ENCODE assay signal across 8 cellular contexts in the genomic region with DNA sequence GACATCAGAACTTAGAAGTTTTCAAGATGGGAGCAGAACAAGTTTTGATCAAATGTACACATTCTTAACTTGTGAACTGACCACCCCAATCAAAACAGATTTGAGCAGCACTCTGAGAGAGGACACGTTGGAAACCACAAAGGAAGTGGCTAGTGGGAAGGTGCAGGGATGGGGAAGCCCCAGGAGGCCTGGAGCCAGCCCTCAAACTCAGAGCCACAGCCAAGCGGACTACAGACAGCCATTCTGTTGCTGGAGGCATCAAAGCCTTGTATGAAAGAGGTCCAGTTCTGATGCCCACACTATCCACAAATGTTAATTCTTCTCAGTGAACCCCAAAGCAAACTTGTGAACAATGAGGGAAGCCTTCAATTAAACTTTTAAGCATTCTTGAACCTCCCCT.
DNase-seq lines count a peak whose midpoint lies in the region; ATAC-seq and TF ChIP-seq lines count a peak whose summit lies in the region.
"Had no signal": no experiment of that assay in that cellular context is flagged by ENCODE, and none has a peak within 500 bp of the region (broad histone marks: within the 10 kb centered on the region; RNA-seq: fewer than 3 reads in every experiment).

No MANE protein-coding gene starts in this region.

- ATAC-seq in HG03432 (IDR thresholded peaks at IDR 0.05; ENCODE audit: unreplicated experiment) (peak; percentile 62), HG02885 (IDR thresholded peaks at IDR 0.05; ENCODE audit: poor library complexity, unreplicated experiment) (no peak)
- peak; percentile 87 to 92 for ATAC-seq in natural killer cell treated with Interleukin-12 subunit alpha and Interleukin-12 subunit beta and Interleukin-15 and Interleukin-18, amount 100 ng/mL, for 72 hours

- H3K4me3 Mint-ChIP-seq in activated CD4-positive, alpha-beta memory T cell treated with anti-CD3 and anti-CD28 coated beads for 36 hours, result no peak overlapping the region
- peak overlapping the region; percentile 9 for H3K4me3 Mint-ChIP-seq in natural killer cell treated with Interleukin-12 subunit alpha and Interleukin-12 subunit beta and Interleukin-15 and Interleukin-18, amount 100 ng/mL, for 72 hours

- BruUV-seq in PC-9 (replicated peaks; lab: Mats Ljungman, UMichigan), result no TSS peak

- H3F3A ChIP-seq in PC-9 (ENCODE audit: insufficient read depth, low read depth), result no peaks in the 10 kb centered on the region

- H3K4me2 ChIP-seq in PC-9, result no peak overlapping the region

- no peaks in the 10 kb centered on the region for H3K36me3 ChIP-seq in PC-9 (ENCODE audit: low read depth)

- TF ChIP-seq CTCF in GM10266 (IDR thresholded peaks at IDR 0.05; ENCODE audit: control insufficient read depth, insufficient read depth, low read depth, missing control alignments) (no peak), PC-9 (conservative IDR thresholded peaks at IDR 0.05) (no peak)

- H4K20me1 ChIP-seq in PC-9 (ENCODE audit: insufficient read depth), result no peaks in the 10 kb centered on the region

- intact Hi-C loops in activated CD4-positive, alpha-beta memory T cell treated with anti-CD3 and anti-CD28 coated beads for 36 hours (cut with micrococcal nuclease), result loop anchor here (5.0 kb wide), 2 partner anchors 100 to 335 kb away; no protein-coding TSS in a partner anchor
- intact Hi-C loops in PC-9 (cut with micrococcal nuclease; ENCODE audit: unreplicated experiment), result no loop called here

- H3K36me3 Mint-ChIP-seq in activated CD4-positive, alpha-beta memory T cell treated with anti-CD3 and anti-CD28 coated beads for 36 hours, result no peaks in the 10 kb centered on the region
- H3K36me3 Mint-ChIP-seq in natural killer cell treated with Interleukin-12 subunit alpha and Interleukin-12 subunit beta and Interleukin-15 and Interleukin-18, amount 100 ng/mL, for 72 hours, result no peaks in the 10 kb centered on the region

- peaks cover 80% of the 10 kb centered on the region for H3K27me3 ChIP-seq in PC-9 (ENCODE audit: insufficient read depth, low read depth)

- no peaks in the 10 kb centered on the region for H3K9me3 ChIP-seq in PC-9 (ENCODE audit: insufficient read depth, low read depth)

- peaks cover 46% of the 10 kb centered on the region for H3K4me1 Mint-ChIP-seq in activated CD4-positive, alpha-beta memory T cell treated with anti-CD3 and anti-CD28 coated beads for 36 hours (ENCODE audit: low read depth)
- H3K4me1 Mint-ChIP-seq in natural killer cell treated with Interleukin-12 subunit alpha and Interleukin-12 subunit beta and Interleukin-15 and Interleukin-18, amount 100 ng/mL, for 72 hours (ENCODE audit: low read depth in 2 of 2), result peaks cover 47 to 54% of the 10 kb centered on the region in 2 donors

- no peak overlapping the region for H3K27ac Mint-ChIP-seq in activated CD4-positive, alpha-beta memory T cell treated with anti-CD3 and anti-CD28 coated beads for 36 hours
- H3K27ac Mint-ChIP-seq in natural killer cell treated with Interleukin-12 subunit alpha and Interleukin-12 subunit beta and Interleukin-15 and Interleukin-18, amount 100 ng/mL, for 72 hours, result no peak overlapping the region

- CTCF ChIA-PET in activated CD4-positive, alpha-beta memory T cell treated with anti-CD3 and anti-CD28 coated beads for 36 hours (lab: Charles Lee), result no interaction called here
- CTCF ChIA-PET in PC-9 (lab: Charles Lee), result no interaction called here

- H3K4me1 ChIP-seq in PC-9 (replicated peaks; ENCODE audit: insufficient read depth), result no peaks in the 10 kb centered on the region

- no peak overlapping the region for H2AFZ ChIP-seq in PC-9

- DNase-seq in GM10266 (ENCODE audit: extremely low spot score), result peak; percentile 17
- peak; percentile 63 for DNase-seq in activated CD4-positive, alpha-beta memory T cell treated with anti-CD3 and anti-CD28 coated beads for 36 hours
- peak; percentile 83 for DNase-seq in natural killer cell treated with Interleukin-12 subunit alpha and Interleukin-12 subunit beta and Interleukin-15 and Interleukin-18, amount 100 ng/mL, for 72 hours (ENCODE audit: low spot score)
- DNase-seq in PC-9, result no peak
- DNase-seq in NCI-H2196 treated with DMSO at 0.1 percent for 48 hours (lab: John Stamatoyannopoulos, UW; ENCODE audit: unreplicated experiment), result no peak
- DNase-seq: stimulated activated CD4-positive, alpha-beta T cell treated with anti-CD3 and anti-CD28 coated beads, Interleukin-4, amount 100 ng/mL, for 4 hours had no signal

- no peak overlapping the region for H3K4me3 ChIP-seq in PC-9

- no peaks in the 10 kb centered on the region for H3K9me3 Mint-ChIP-seq in activated CD4-positive, alpha-beta memory T cell treated with anti-CD3 and anti-CD28 coated beads for 36 hours
- H3K9me3 Mint-ChIP-seq in natural killer cell treated with Interleukin-12 subunit alpha and Interleukin-12 subunit beta and Interleukin-15 and Interleukin-18, amount 100 ng/mL, for 72 hours, result no peaks in the 10 kb centered on the region

- no peaks in the 10 kb centered on the region for H3K27me3 Mint-ChIP-seq in activated CD4-positive, alpha-beta memory T cell treated with anti-CD3 and anti-CD28 coated beads for 36 hours
- peaks cover 19 to 26% of the 10 kb centered on the region in 2 donors for H3K27me3 Mint-ChIP-seq in natural killer cell treated with Interleukin-12 subunit alpha and Interleukin-12 subunit beta and Interleukin-15 and Interleukin-18, amount 100 ng/mL, for 72 hours

- POLR2A ChIA-PET in activated CD4-positive, alpha-beta memory T cell treated with anti-CD3 and anti-CD28 coated beads for 36 hours (lab: Charles Lee), result no interaction called here
- POLR2A ChIA-PET in PC-9 (lab: Charles Lee; ENCODE audit: unreplicated experiment), result no interaction called here

- H3K79me2 ChIP-seq in PC-9 (ENCODE audit: low read depth), result no peaks in the 10 kb centered on the region

- no peaks in the 10 kb centered on the region for H3K9me2 ChIP-seq in PC-9 (ENCODE audit: insufficient read depth)

- H3K27ac ChIP-seq in PC-9, result no peak overlapping the region

Comparison
In these comparisons a context has a peak if more than half of its experiments do, and no peak if none do; other contexts are left out.
1. DNase-seq: peak in GM10266 (single experiment), activated CD4-positive, alpha-beta memory T cell treated with anti-CD3 and anti-CD28 coated beads for 36 hours (single experiment) and natural killer cell treated with Interleukin-12 subunit alpha and Interleukin-12 subunit beta and Interleukin-15 and Interleukin-18, amount 100 ng/mL, for 72 hours (single experiment); none in PC-9 (0 of 2) and NCI-H2196 treated with DMSO at 0.1 percent for 48 hours (single experiment).